In genomic region chr15:74829991-74830390, GRCh38 we compare ENCODE assay signal across 21 cellular contexts. TPM values are rescaled to one million over a fixed set of nuclear protein-coding genes. Genes with fewer than 3 reads are reported as not detected.
DNase-seq lines count a peak whose midpoint lies in the region; TF ChIP-seq lines count a peak whose summit lies in the region.
"Had no signal": no experiment of that assay in that cellular context is flagged by ENCODE, and none has a peak within 500 bp of the region (broad histone marks: within the 10 kb centered on the region; RNA-seq: fewer than 3 reads in every experiment).

No MANE protein-coding gene starts in this region.

- H3K4me2 ChIP-seq in OCI-LY3 (ENCODE audit: low read length) = peak overlapping the region; percentile 23; the same call in 1 of the 2 replicates
- H3K4me2 ChIP-seq in parathyroid adenoma (ENCODE audit: low read length) = no peak overlapping the region
- H3K4me2 ChIP-seq: GM23338 had no signal

- intact Hi-C loops in cardiac septum (cut with DNase I) = no loop called here

- H3K9me3 ChIP-seq in OCI-LY3 (ENCODE audit: insufficient read depth, low read length) (no peaks in the 10 kb centered on the region), parathyroid adenoma (ENCODE audit: control insufficient read depth, low read length) (no peaks in the 10 kb centered on the region)
- H3K9me3 ChIP-seq: BLaER1, SJCRH30 had no signal

- H2AFZ ChIP-seq in OCI-LY3 (ENCODE audit: low read depth, low read length) (no peak overlapping the region), parathyroid adenoma (no peak overlapping the region)
- H2AFZ ChIP-seq: GM23338 had no signal

- no peak for TF ChIP-seq CTCF in OCI-LY3 (IDR thresholded peaks at IDR 0.05; ENCODE audit: low read depth, low read length)
- no peak for TF ChIP-seq CTCF in parathyroid adenoma (IDR thresholded peaks at IDR 0.05)

- H3K36me3 ChIP-seq in OCI-LY3 (replicated peaks; ENCODE audit: low read depth, low read length) (no peaks in the 10 kb centered on the region), parathyroid adenoma (ENCODE audit: control insufficient read depth, insufficient read depth, low read length) (no peaks in the 10 kb centered on the region)
- H3K36me3 ChIP-seq: BLaER1, SJCRH30 had no signal

- H3K4me3 ChIP-seq in OCI-LY3 (ENCODE audit: low read length) (no peak overlapping the region), parathyroid adenoma (ENCODE audit: low read depth, low read length) (no peak overlapping the region)
- H3K4me3 ChIP-seq: BLaER1, GM23338, SJCRH30 had no signal

- DNase-seq in DMS 273 (lab: John Stamatoyannopoulos, UW; ENCODE audit: unreplicated experiment) = peak; percentile 52
- no peak for DNase-seq in DMS 273 treated with DMSO at 0.1 percent for 48 hours (lab: John Stamatoyannopoulos, UW)
- no peak for DNase-seq in DMS53 treated with DMSO at 0.1 percent for 48 hours (lab: John Stamatoyannopoulos, UW; ENCODE audit: unreplicated experiment)
- no peak for DNase-seq in cardiac septum (ENCODE audit: low spot score)
- DNase-seq: ACHN; CD4-positive, alpha-beta T cell; COR-L47; MM.1S; NCI-H1048; NCI-H1417 treated with DMSO at 0.1 percent for 48 hours; NCI-H187; NCI-H510A; NCI-H774; OCI-M1; SJCRH30; T-cell had no signal

- H3K27ac ChIP-seq in OCI-LY3 (ENCODE audit: low read length) (no peak overlapping the region), parathyroid adenoma (peak overlapping the region; percentile 98)
- H3K27ac ChIP-seq: 22Rv1, SJCRH30 had no signal

- H3K4me1 ChIP-seq in OCI-LY3 (ENCODE audit: low read length) (peaks cover 34% of the 10 kb centered on the region), parathyroid adenoma (peaks cover 37% of the 10 kb centered on the region)

- no peaks in the 10 kb centered on the region for H4K20me1 ChIP-seq in OCI-LY3 (ENCODE audit: insufficient read depth, low read length)

- H3K79me2 ChIP-seq in OCI-LY3 (ENCODE audit: low read length) = no peaks in the 10 kb centered on the region
- no peaks in the 10 kb centered on the region for H3K79me2 ChIP-seq in parathyroid adenoma

- H3K9ac ChIP-seq in OCI-LY3 (ENCODE audit: low read length) (no peak overlapping the region), parathyroid adenoma (no peak overlapping the region)
- H3K9ac ChIP-seq: BLaER1 had no signal

- H3K27me3 ChIP-seq in OCI-LY3 (ENCODE audit: low read depth, low read length) (0 out of 2 replicates have a peak, but pooled peaks cover 2% of the 10 kb centered on the region), parathyroid adenoma (ENCODE audit: control insufficient read depth, insufficient read depth, low read length) (no peaks in the 10 kb centered on the region)

RNA-seq across cellular contexts. Expression of gene CPLX3, which starts 3.6 kb away (rescaled TPM):
- total RNA-seq in cardiac septum = 0.67 TPM
- total RNA-seq: SJCRH30 had no signal

RNA-seq across cellular contexts. Expression of gene ULK3, which starts 13.0 kb away (rescaled TPM):
- total RNA-seq in cardiac septum = 25.6 TPM

RNA-seq across cellular contexts. Expression of gene LMAN1L, which starts 17.4 kb away (rescaled TPM):
- 7.9 TPM for total RNA-seq in cardiac septum
- total RNA-seq: GM23338, SJCRH30 had no signal

RNA-seq across cellular contexts. Expression of gene SCAMP2, which starts 43.2 kb away (rescaled TPM):
- 33.3 TPM for total RNA-seq in cardiac septum

RNA-seq across cellular contexts. Expression of gene CSK, which starts 48.1 kb away (rescaled TPM):
- total RNA-seq in cardiac septum = 29.5 TPM
